ENCODE assay signal across 10 cellular contexts in genomic region chr19:38711726-38712153, GRCh38. TPM values are rescaled to one million over a fixed set of nuclear protein-coding genes. Genes with fewer than 3 reads are reported as not detected.
DNase-seq lines count a peak whose midpoint lies in the region; ATAC-seq lines count a peak whose summit lies in the region.
"Had no signal": no experiment of that assay in that cellular context is flagged by ENCODE, and none has a peak within 500 bp of the region (broad histone marks: within the 10 kb centered on the region; RNA-seq: fewer than 3 reads in every experiment).

No MANE protein-coding gene starts in this region.

- peak overlapping the region; percentile 85 for H3K27ac ChIP-seq in temporal lobe (ENCODE audit: low read depth, low read length)
- H3K27ac ChIP-seq: colonic mucosa had no signal

- peak; percentile 5 for ATAC-seq in left colon
- ATAC-seq in HG02852 (IDR thresholded peaks at IDR 0.05; ENCODE audit: unreplicated experiment), result no peak

- intact Hi-C loops in left colon (cut with DNase I, micrococcal nuclease), result loop anchor here in 1 of 2 donors (10.0 kb wide), 1 partner anchor 57 kb away; no protein-coding TSS in a partner anchor

- DNase-seq in HS-27A (ENCODE audit: low read depth) (peak; percentile 88), brain pericyte (ENCODE audit: low read depth, low spot score) (peak; percentile 96), left colon (peak in 1 of 2 donors; percentile 69), mesenteric fat pad (ENCODE audit: low spot score) (no peak), islet precursor cell (no peak)
- no peak for DNase-seq in stimulated activated CD4-positive, alpha-beta T cell treated with anti-CD3 and anti-CD28 coated beads, Interleukin-12 subunit alpha, Interleukin-12 subunit beta, amount 100 ng/mL, for 4 hours
- DNase-seq: colonic mucosa had no signal

RNA-seq across cellular contexts. Expression of gene CAPN12, which starts 32.5 kb away (rescaled TPM):
- 10 to 100 TPM; 10.1 to 10.2 TPM for total RNA-seq in left colon
- 0.25 TPM for total RNA-seq in temporal lobe
- total RNA-seq in mesenteric fat pad, result 1.3 TPM
- total RNA-seq: neural crest cell had no signal

Comparison
In these comparisons a context has a peak if more than half of its experiments do, and no peak if none do; other contexts are left out.
1. DNase-seq: peak in HS-27A (single experiment) and brain pericyte (single experiment); none in mesenteric fat pad (single experiment), stimulated activated CD4-positive, alpha-beta T cell treated with anti-CD3 and anti-CD28 coated beads, Interleukin-12 subunit alpha, Interleukin-12 subunit beta, amount 100 ng/mL, for 4 hours (single experiment) and islet precursor cell (single experiment).